Comparison of ENCODE assay signal across 1 cellular context in genomic region chr19:1864480-1865171, GRCh38.
TF ChIP-seq lines count a peak whose summit lies in the region.

No MANE protein-coding gene starts in this region.

TF ChIP-seq in K562, 482 proteins besides CTCF, POLR2A, EP300 and RAD21 (continued from another document and continues in another):
- TF ChIP-seq CHD7 (IDR thresholded peaks at IDR 0.05; ENCODE audit: low read depth, low read length) = no peak
- TF ChIP-seq MEF2D (tag; conservative IDR thresholded peaks at IDR 0.05; ENCODE audit: low read depth) = no peak
- no peak for TF ChIP-seq RBM25 (IDR thresholded peaks at IDR 0.05; ENCODE audit: low read depth, low read length, severe bottlenecking)
- no peak for TF ChIP-seq HBP1 (CRISPR knock-in tag; IDR thresholded peaks at IDR 0.05)
- TF ChIP-seq ZBTB1 (CRISPR knock-in tag; IDR thresholded peaks at IDR 0.05; ENCODE audit: borderline replicate concordance, low read depth) = no peak
- peak; percentile 44 for TF ChIP-seq CREM (IDR thresholded peaks at IDR 0.05; ENCODE audit: low read depth)
- TF ChIP-seq CLOCK (CRISPR knock-in tag; IDR thresholded peaks at IDR 0.05; ENCODE audit: borderline replicate concordance) = no peak
- TF ChIP-seq TFE3 (CRISPR knock-in tag; IDR thresholded peaks at IDR 0.05) = no peak
- peak; percentile 98 for TF ChIP-seq PHF21A (IDR thresholded peaks at IDR 0.05; ENCODE audit: borderline replicate concordance, low read depth)
- no peak for TF ChIP-seq ZNF239 (CRISPR knock-in tag; IDR thresholded peaks at IDR 0.05)
- TF ChIP-seq YY1 (IDR thresholded peaks at IDR 0.05; ENCODE audit: borderline replicate concordance in 1 of 3, control insufficient read depth in 1 of 3, extremely low read depth in 1 of 3, insufficient read depth in 3 of 3, insufficient read length in 1 of 3, insufficient replicate concordance in 2 of 3, low read depth in 1 of 3, low read length in 2 of 3) = peak in 1 of 3 experiments; percentile 66
- no peak for TF ChIP-seq ZNF174 (CRISPR knock-in tag; IDR thresholded peaks at IDR 0.05)
- no peak for TF ChIP-seq SRSF9 (IDR thresholded peaks at IDR 0.05; ENCODE audit: borderline replicate concordance, low read depth, low read length)
- no peak for TF ChIP-seq TCF3 (CRISPR knock-in tag; IDR thresholded peaks at IDR 0.05)
- no peak for TF ChIP-seq ZFP36 (IDR thresholded peaks at IDR 0.05; ENCODE audit: low read depth, low read length, partially characterized antibody)
- no peak for TF ChIP-seq ZNF41 (CRISPR knock-in tag; conservative IDR thresholded peaks at IDR 0.05)
- TF ChIP-seq MTA3 (IDR thresholded peaks at IDR 0.05; ENCODE audit: borderline replicate concordance) = no peak
- no peak for TF ChIP-seq HMBOX1 (IDR thresholded peaks at IDR 0.05)
- TF ChIP-seq ZNF24 (IDR thresholded peaks at IDR 0.05) = no peak
- no peak for TF ChIP-seq MAFG (tag; conservative IDR thresholded peaks at IDR 0.05)
- no peak for TF ChIP-seq HNRNPH1 (optimal IDR thresholded peaks at IDR 0.05; ENCODE audit: low read depth, low read length)
- TF ChIP-seq KLF1 (tag; IDR thresholded peaks at IDR 0.05) = peak; percentile 65
- peak; percentile 68 for TF ChIP-seq CCNT2 (IDR thresholded peaks at IDR 0.05; ENCODE audit: borderline replicate concordance, extremely low read depth, insufficient read length, low read depth, low read length)
- no peak for TF ChIP-seq SRSF7 (optimal IDR thresholded peaks at IDR 0.05; ENCODE audit: low read depth, low read length)
- no peak for TF ChIP-seq PURB (CRISPR knock-in tag; IDR thresholded peaks at IDR 0.05; ENCODE audit: low read depth)
- TF ChIP-seq PKNOX1 (IDR thresholded peaks at IDR 0.05) = no peak
- no peak for TF ChIP-seq PREB (CRISPR knock-in tag; IDR thresholded peaks at IDR 0.05)
- no peak for TF ChIP-seq ZFP91 (CRISPR knock-in tag; IDR thresholded peaks at IDR 0.05)
- TF ChIP-seq GTF3C2 (IDR thresholded peaks at IDR 0.05; ENCODE audit: borderline replicate concordance, extremely low read depth, insufficient read length) = no peak
